In genomic region chr11:44770401-44770800, GRCh38 we compare ENCODE assay signal across 1 cellular context.
TF ChIP-seq lines count a peak whose summit lies in the region.

No MANE protein-coding gene starts in this region.

TF ChIP-seq in K562, 482 proteins besides CTCF, POLR2A, EP300 and RAD21:
- TF ChIP-seq SPI1 (IDR thresholded peaks at IDR 0.05; ENCODE audit: borderline replicate concordance, low read depth, low read length) (0 out of 2 replicates have a peak, but pooled peaks have one; percentile 27), SRSF7 (optimal IDR thresholded peaks at IDR 0.05; ENCODE audit: low read depth, low read length) (no peak), NFIC (IDR thresholded peaks at IDR 0.05) (peak; percentile 79)
